Comparison of ENCODE assay signal across 1 cellular context in genomic region chr19:19226204-19226603, GRCh38.
TF ChIP-seq lines count a peak whose summit lies in the region.

No MANE protein-coding gene starts in this region.

TF ChIP-seq in H1, 55 proteins besides CTCF, POLR2A, EP300 and RAD21:
- TF ChIP-seq CHD2 (IDR thresholded peaks at IDR 0.05; ENCODE audit: low read length) = no peak
- no peak for TF ChIP-seq NANOG (IDR thresholded peaks at IDR 0.05; ENCODE audit: insufficient read depth, low read depth, low read length, poor library complexity, severe bottlenecking)
- peak; percentile 76; the same call in 1 of the 2 replicates for TF ChIP-seq KDM1A (IDR thresholded peaks at IDR 0.05; ENCODE audit: borderline replicate concordance, low read length)
- TF ChIP-seq CBX5 (IDR thresholded peaks at IDR 0.05; ENCODE audit: low read depth, low read length) = no peak
